Comparison of ENCODE assay signal across 18 cellular contexts in genomic region chr1:29990304-29990703, GRCh38.
DNase-seq lines count a peak whose midpoint lies in the region; ATAC-seq, FAIRE-seq and TF ChIP-seq lines count a peak whose summit lies in the region.
"Had no signal": no experiment of that assay in that cellular context is flagged by ENCODE, and none has a peak within 500 bp of the region (broad histone marks: within the 10 kb centered on the region; RNA-seq: fewer than 3 reads in every experiment).

No MANE protein-coding gene starts in this region.

- no peak for TF ChIP-seq EP300 in H1 (IDR thresholded peaks at IDR 0.05; ENCODE audit: borderline replicate concordance in 1 of 2, low read depth in 2 of 2, low read length in 2 of 2)

- no peak overlapping the region for H3K4me3 Mint-ChIP-seq in WTC11
- H3K4me3 Mint-ChIP-seq: B cell; CD8-positive, alpha-beta T cell; H9; IgD-negative memory B cell had no signal

- no peak overlapping the region for H2BK120ac ChIP-seq in H1 (replicated peaks; ENCODE audit: low read depth, low read length)

- peaks cover 23% of the 10 kb centered on the region for H3K9me3 Mint-ChIP-seq in WTC11

- no peak overlapping the region for H3K14ac ChIP-seq in H1 (ENCODE audit: insufficient read length)

- no peak for TF ChIP-seq RAD21 in H1 (IDR thresholded peaks at IDR 0.05 in 1 of 2, conservative IDR thresholded peaks at IDR 0.05 in 1 of 2; ENCODE audit: low read depth in 2 of 2, low read length in 2 of 2)

- no peak overlapping the region for H4K5ac ChIP-seq in H1 (ENCODE audit: insufficient read length, low read depth, low read length)

- H4K20me1 ChIP-seq in H1 (replicated peaks in 1 of 2; ENCODE audit: control insufficient read depth in 1 of 2, insufficient read depth in 2 of 2, low read length in 2 of 2) = no peaks in the 10 kb centered on the region
- H4K20me1 ChIP-seq: BLaER1 treated with 17β-estradiol and CSF1 and Interleukin-3, amounts not matched to agents 10 nM and 100 nM had no signal

- no peak overlapping the region for H3K27ac Mint-ChIP-seq in WTC11
- H3K27ac Mint-ChIP-seq: B cell; CD8-positive, alpha-beta T cell; H9; IgD-negative memory B cell had no signal

- 0 out of 2 replicates have a peak overlapping the region, but pooled peaks have one; percentile 43 for H2AFZ ChIP-seq in H1 (ENCODE audit: low read length)
- H2AFZ ChIP-seq: GM23248 had no signal

- H3K9me3 ChIP-seq in H1 (ENCODE audit: insufficient read depth in 2 of 2, low read depth in 1 of 2, low read length in 1 of 2) (0 out of 4 replicates have a peak, but pooled peaks cover 0 to 3% of the 10 kb centered on the region in 2 experiments), lung (ENCODE audit: control insufficient read depth in 2 of 2, insufficient read depth in 1 of 2, low read length in 1 of 2) (peaks cover 3 to 4% of the 10 kb centered on the region in 2 donors), vagina (no peaks in the 10 kb centered on the region)

- POLR2A ChIA-PET in H1 (lab: Charles Lee; ENCODE audit: partially characterized antibody) = interaction anchor here (1.1 to 2.0 kb wide), 2 partner anchors 10 to 17 kb away, joined by 3 to 4 read pairs; no protein-coding TSS in a partner anchor
- POLR2A ChIA-PET in WTC11 (lab: Charles Lee) = no interaction called here

- no peak overlapping the region for H3K4ac ChIP-seq in H1 (replicated peaks; ENCODE audit: insufficient read length, low read depth, low read length)

- ATAC-seq in lung (ENCODE audit: insufficient read depth, low FRiP score) = no peak
- ATAC-seq in GM18858 (IDR thresholded peaks at IDR 0.05; ENCODE audit: unreplicated experiment) = no peak
- no peak for ATAC-seq in WTC11
- ATAC-seq: CD8-positive, alpha-beta T cell; HepG2 had no signal

- intact Hi-C loops in vagina (cut with DNase I) = no loop called here

- WGBS in H1 (ENCODE audit: extremely low coverage in 1 of 2, insufficient coverage in 1 of 2, insufficient read length in 1 of 2, insufficient replicate concordance in 2 of 2, low coverage in 1 of 2, low lambda C conversion rate in 2 of 2, missing lambda C conversion rate in 1 of 2), 2 experiments = 82% methylated on average over 8 of the region's 8 CpGs; no CpG with 5 or more reads in 1 of the 2 experiments
- WGBS in lung, 2 donors = 63 to 70% methylated on average over 8 of the region's 8 CpGs

- H3K9ac ChIP-seq in H1 (replicated peaks in 1 of 4; ENCODE audit: extremely low read depth in 1 of 4, low read depth in 3 of 4, low read length in 3 of 4) = no peak overlapping the region
- H3K9ac ChIP-seq: BLaER1 treated with 17β-estradiol and CSF1 and Interleukin-3, amounts not matched to agents 10 nM and 100 nM; GM23248 had no signal

- no peaks in the 10 kb centered on the region for H3K23me2 ChIP-seq in H1 (ENCODE audit: low read depth, low read length)

- H3K79me1 ChIP-seq in H1 (ENCODE audit: low read depth, low read length) = no peaks in the 10 kb centered on the region

- no peaks in the 10 kb centered on the region for H3K79me2 ChIP-seq in H1 (ENCODE audit: control insufficient read depth in 1 of 2, insufficient read depth in 2 of 2, low read length in 2 of 2)

- TF ChIP-seq CTCF in H1 (IDR thresholded peaks at IDR 0.05; ENCODE audit: control extremely low read depth in 1 of 3, insufficient read depth in 1 of 3, low read depth in 1 of 3, low read length in 3 of 3) (no peak), lung (IDR thresholded peaks at IDR 0.05; ENCODE audit: control extremely low read depth, extremely low read depth) (no peak), vagina (IDR thresholded peaks at IDR 0.05) (no peak), WTC11 (IDR thresholded peaks at IDR 0.05) (no peak)

- no peak overlapping the region for H2BK5ac ChIP-seq in H1 (ENCODE audit: low read depth, low read length)

- H4K91ac ChIP-seq in H1 (replicated peaks; ENCODE audit: insufficient read length, low read length) = no peak overlapping the region

- no peak overlapping the region for H3K23ac ChIP-seq in H1 (ENCODE audit: insufficient read length)

- H3K4me2 ChIP-seq in H1 (ENCODE audit: insufficient read depth in 1 of 2, low read depth in 2 of 2, low read length in 2 of 2) = no peak overlapping the region

- no peak overlapping the region for H3K4me3 ChIP-seq in H7 (ENCODE audit: insufficient read depth, low read depth, low read length)
- no peak overlapping the region for H3K4me3 ChIP-seq in H1 (ENCODE audit: extremely low read depth in 1 of 4, insufficient read depth in 2 of 4, low read depth in 3 of 4, low read length in 4 of 4)
- H3K4me3 ChIP-seq in lung = no peak overlapping the region
- H3K4me3 ChIP-seq in vagina = no peak overlapping the region
- H3K4me3 ChIP-seq: BLaER1 treated with 17β-estradiol and CSF1 and Interleukin-3, amounts not matched to agents 10 nM and 100 nM; GM23248 had no signal

- DNase-seq in H7 = peak; percentile 8
- DNase-seq in H1 (ENCODE audit: low read depth in 1 of 2, low spot score in 2 of 2) = peak in 1 of 2 experiments; percentile 36
- peak; percentile 16 for DNase-seq in lung (ENCODE audit: low spot score)
- peak; percentile 65 to 70 for DNase-seq in vagina (ENCODE audit: extremely low spot score in 2 of 2)
- no peak for DNase-seq in T-helper 2 cell
- no peak for DNase-seq in WTC11 (ENCODE audit: low spot score)
- DNase-seq: Calu3, DND-41, EL, GM23248 had no signal

- H2BK15ac ChIP-seq in H1 (ENCODE audit: low read length) = 0 out of 2 replicates have a peak overlapping the region, but pooled peaks have one; percentile 62

- TF ChIP-seq POLR2A in H1 (IDR thresholded peaks at IDR 0.05; ENCODE audit: control extremely low read depth in 1 of 2, low read depth in 2 of 2, low read length in 2 of 2) = no peak
- TF ChIP-seq POLR2A in vagina (IDR thresholded peaks at IDR 0.05) = no peak

- H3K27ac ChIP-seq in H1 (ENCODE audit: low read depth, low read length) (no peak overlapping the region), lung (ENCODE audit: low read depth in 1 of 2, low read length in 1 of 2) (no peak overlapping the region), vagina (no peak overlapping the region)
- H3K27ac ChIP-seq: BLaER1 treated with 17β-estradiol and CSF1 and Interleukin-3, amounts not matched to agents 10 nM and 100 nM; GM23248 had no signal

- no peak overlapping the region for H3K56ac ChIP-seq in H1 (replicated peaks; ENCODE audit: insufficient read length, low read depth, low read length)

- peaks cover 24% of the 10 kb centered on the region for H3K4me1 Mint-ChIP-seq in WTC11
- H3K4me1 Mint-ChIP-seq: B cell, IgD-negative memory B cell had no signal

- no peak for FAIRE-seq in H1 (lab: Jason Lieb, UNC)
- FAIRE-seq: GM12891, HepG2 had no signal

- no peaks in the 10 kb centered on the region for H3K4me1 ChIP-seq in H1 (replicated peaks in 1 of 4; ENCODE audit: control insufficient read depth in 3 of 4, insufficient read depth in 4 of 4, low read length in 3 of 4)
- H3K4me1 ChIP-seq in lung (ENCODE audit: control insufficient read depth in 2 of 2, insufficient read depth in 2 of 2, low read length in 2 of 2) = peaks cover 0 to 2% of the 10 kb centered on the region in 2 donors
- no peaks in the 10 kb centered on the region for H3K4me1 ChIP-seq in vagina

- CTCF ChIA-PET in H1 (lab: Charles Lee; ENCODE audit: partially characterized antibody) (interaction anchor here (0.7 to 1.4 kb wide), 4 partner anchors 8 to 100 kb away, joined by 3 to 4 read pairs (median 3); no protein-coding TSS in a partner anchor), WTC11 (lab: Charles Lee) (interaction anchor here (0.9 to 1.5 kb wide), 4 partner anchors 11 to 121 kb away, joined by 3 to 4 read pairs (median 3); no protein-coding TSS in a partner anchor)

- H2AK5ac ChIP-seq in H1 (ENCODE audit: low read depth, low read length) = no peak overlapping the region

- no peak overlapping the region for H4K8ac ChIP-seq in H1 (ENCODE audit: extremely low read depth, insufficient read depth, low read length)

- H3K36me3 Mint-ChIP-seq in WTC11 = peaks cover 13% of the 10 kb centered on the region
- H3K36me3 Mint-ChIP-seq: CD8-positive, alpha-beta T cell; IgD-negative memory B cell had no signal

- H3K36me3 ChIP-seq in H7 (replicated peaks; ENCODE audit: control insufficient read depth, insufficient read depth, low read length) = no peaks in the 10 kb centered on the region
- no peaks in the 10 kb centered on the region for H3K36me3 ChIP-seq in H1 (ENCODE audit: control insufficient read depth in 2 of 4, insufficient read depth in 4 of 4, low read length in 3 of 4)
- H3K36me3 ChIP-seq in lung (ENCODE audit: control insufficient read depth in 2 of 2, insufficient read depth in 2 of 2, low read length in 2 of 2) = no peaks in the 10 kb centered on the region
- H3K36me3 ChIP-seq in vagina = no peaks in the 10 kb centered on the region

- H3K27me3 Mint-ChIP-seq in WTC11 (ENCODE audit: low read depth) = peaks cover 6% of the 10 kb centered on the region

- H2BK12ac ChIP-seq in H1 (ENCODE audit: low read depth, low read length) = no peak overlapping the region

- no peak overlapping the region for H2BK20ac ChIP-seq in H1 (ENCODE audit: low read length)

- H3K27me3 ChIP-seq in H7 (ENCODE audit: control insufficient read depth, insufficient read depth, low read length) (peaks cover 6% of the 10 kb centered on the region; the same call in 1 of the 2 replicates), H1 (replicated peaks in 1 of 4; ENCODE audit: control insufficient read depth in 3 of 4, extremely low read depth in 1 of 4, insufficient read depth in 3 of 4, low read length in 3 of 4) (no peaks in the 10 kb centered on the region), lung (ENCODE audit: control insufficient read depth, insufficient read depth) (no peaks in the 10 kb centered on the region), vagina (no peaks in the 10 kb centered on the region)
- H3K27me3 ChIP-seq: BLaER1 treated with 17β-estradiol and CSF1 and Interleukin-3, amounts not matched to agents 10 nM and 100 nM had no signal

- no peak overlapping the region for H3K18ac ChIP-seq in H1 (ENCODE audit: extremely low read depth, low read length)

TF ChIP-seq in H1, 55 proteins besides CTCF, POLR2A, EP300 and RAD21:
- no peak for TF ChIP-seq SIN3A (conservative IDR thresholded peaks at IDR 0.05 in 1 of 2, IDR thresholded peaks at IDR 0.05 in 1 of 2; ENCODE audit: low read depth in 1 of 2, low read length in 2 of 2)
- TF ChIP-seq BRCA1 (IDR thresholded peaks at IDR 0.05; ENCODE audit: low read depth, low read length) = no peak
- no peak for TF ChIP-seq CHD1 (IDR thresholded peaks at IDR 0.05; ENCODE audit: low read depth, low read length)
- no peak for TF ChIP-seq SP1 (IDR thresholded peaks at IDR 0.05; ENCODE audit: low read depth, low read length)
- no peak for TF ChIP-seq YY1 (IDR thresholded peaks at IDR 0.05; ENCODE audit: low read depth, low read length)

TF ChIP-seq in WTC11, 78 proteins besides CTCF, POLR2A, EP300 and RAD21 (continues in another document):
- TF ChIP-seq GTF2I (CRISPR knock-in tag; conservative IDR thresholded peaks at IDR 0.05) = no peak

Comparison
In these comparisons a context has a peak if more than half of its experiments do, and no peak if none do; other contexts are left out.
1. DNase-seq: peak in H7 (single experiment), lung (single experiment) and vagina (2 of 2); none in T-helper 2 cell (0 of 5) and WTC11 (single experiment).